Comparison of ENCODE assay signal across 12 cellular contexts in genomic region chr20:953742-954141, GRCh38.
A peak's percentile ranks its signal among the peaks of the same experiment; 100 is the strongest.
DNase-seq lines count a peak whose midpoint lies in the region; ATAC-seq and TF ChIP-seq lines count a peak whose summit lies in the region.
"Had no signal": no experiment of that assay in that cellular context is flagged by ENCODE, and none has a peak within 500 bp of the region (broad histone marks: within the 10 kb centered on the region; RNA-seq: fewer than 3 reads in every experiment).

No MANE protein-coding gene starts in this region.

- POLR2A ChIA-PET in AG04449 (lab: Yijun Ruan, JAX) = no interaction called here

- TF ChIP-seq CTCF in AG04449 (IDR thresholded peaks at IDR 0.05; ENCODE audit: insufficient read depth, low read length, missing control alignments) = peak; percentile 44

- ATAC-seq in SK-N-SH treated with all-trans-retinoic acid at 6 μM for 48 hours = peak; percentile 45; the same call in 2 of the 3 replicates
- ATAC-seq in GM19023 (IDR thresholded peaks at IDR 0.05; ENCODE audit: unreplicated experiment) = no peak
- no peak for ATAC-seq in GM21576 (IDR thresholded peaks at IDR 0.05; ENCODE audit: unreplicated experiment)
- ATAC-seq in GM18909 (IDR thresholded peaks at IDR 0.05; ENCODE audit: poor library complexity, unreplicated experiment) = no peak
- ATAC-seq: natural killer cell, upper lobe of right lung had no signal

- DNase-seq in AG04449 (ENCODE audit: low read depth, low spot score) (no peak), GM04504 (ENCODE audit: low read depth) (peak; percentile 6), islet precursor cell (peak; percentile 67), NCI-H128 (lab: John Stamatoyannopoulos, UW; ENCODE audit: unreplicated experiment) (no peak)
- DNase-seq: central memory CD4-positive, alpha-beta T cell; DMS79 treated with DMSO at 0.1 percent for 48 hours; natural killer cell; upper lobe of right lung had no signal

- no peak overlapping the region for H3K4me3 ChIP-seq in AG04449 (ENCODE audit: low read depth, low read length)
- H3K4me3 ChIP-seq: upper lobe of right lung had no signal

- CTCF ChIA-PET in AG04449 (lab: Yijun Ruan, JAX) = interaction anchor here (1.1 to 8.6 kb wide), 2 partner anchors 9 to 136 kb away, joined by 3 to 355 read pairs; no protein-coding TSS in a partner anchor

TF ChIP-seq in SK-N-SH treated with all-trans-retinoic acid at 6 μM for 48 hours, 23 proteins besides CTCF, POLR2A, EP300 and RAD21:
- no peak for TF ChIP-seq ZNF8 (CRISPR knock-in tag; IDR thresholded peaks at IDR 0.05)
- TF ChIP-seq CSDC2 (CRISPR knock-in tag; IDR thresholded peaks at IDR 0.05) = no peak
- TF ChIP-seq ARNTL (CRISPR knock-in tag; IDR thresholded peaks at IDR 0.05; ENCODE audit: borderline replicate concordance, low read depth) = no peak
- TF ChIP-seq TOX (CRISPR knock-in tag; IDR thresholded peaks at IDR 0.05; ENCODE audit: borderline replicate concordance) = no peak
- TF ChIP-seq PPARA (CRISPR knock-in tag; IDR thresholded peaks at IDR 0.05; ENCODE audit: borderline replicate concordance) = no peak
- TF ChIP-seq TSHZ2 (CRISPR knock-in tag; IDR thresholded peaks at IDR 0.05) = no peak
- TF ChIP-seq ZNF70 (CRISPR knock-in tag; IDR thresholded peaks at IDR 0.05) = no peak
- TF ChIP-seq ZFP3 (CRISPR knock-in tag; IDR thresholded peaks at IDR 0.05) = no peak
- no peak for TF ChIP-seq SNAI2 (CRISPR knock-in tag; IDR thresholded peaks at IDR 0.05)
- TF ChIP-seq ISL1 (CRISPR knock-in tag; IDR thresholded peaks at IDR 0.05) = no peak
- no peak for TF ChIP-seq ZFP30 (CRISPR knock-in tag; IDR thresholded peaks at IDR 0.05)
- TF ChIP-seq ESRRG (CRISPR knock-in tag; IDR thresholded peaks at IDR 0.05) = no peak
- TF ChIP-seq ZC3H10 (CRISPR knock-in tag; IDR thresholded peaks at IDR 0.05) = no peak
- no peak for TF ChIP-seq OSR1 (CRISPR knock-in tag; IDR thresholded peaks at IDR 0.05)
- no peak for TF ChIP-seq PATZ1 (CRISPR knock-in tag; IDR thresholded peaks at IDR 0.05; ENCODE audit: borderline replicate concordance)
- TF ChIP-seq CREB5 (CRISPR knock-in tag; IDR thresholded peaks at IDR 0.05; ENCODE audit: low read depth) = no peak
- no peak for TF ChIP-seq ZNF565 (CRISPR knock-in tag; conservative IDR thresholded peaks at IDR 0.05; ENCODE audit: low read depth)
- no peak for TF ChIP-seq TCF4 (CRISPR knock-in tag; IDR thresholded peaks at IDR 0.05; ENCODE audit: borderline replicate concordance)
- TF ChIP-seq, protein P1, sequence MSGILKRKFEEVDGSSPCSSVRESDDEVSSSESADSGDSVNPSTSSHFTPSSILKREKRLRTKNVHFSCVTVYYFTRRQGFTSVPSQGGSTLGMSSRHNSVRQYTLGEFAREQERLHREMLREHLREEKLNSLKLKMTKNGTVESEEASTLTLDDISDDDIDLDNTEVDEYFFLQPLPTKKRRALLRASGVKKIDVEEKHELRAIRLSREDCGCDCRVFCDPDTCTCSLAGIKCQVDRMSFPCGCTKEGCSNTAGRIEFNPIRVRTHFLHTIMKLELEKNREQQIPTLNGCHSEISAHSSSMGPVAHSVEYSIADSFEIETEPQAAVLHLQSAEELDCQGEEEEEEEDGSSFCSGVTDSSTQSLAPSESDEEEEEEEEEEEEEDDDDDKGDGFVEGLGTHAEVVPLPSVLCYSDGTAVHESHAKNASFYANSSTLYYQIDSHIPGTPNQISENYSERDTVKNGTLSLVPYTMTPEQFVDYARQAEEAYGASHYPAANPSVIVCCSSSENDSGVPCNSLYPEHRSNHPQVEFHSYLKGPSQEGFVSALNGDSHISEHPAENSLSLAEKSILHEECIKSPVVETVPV (CRISPR knock-in tag; IDR thresholded peaks at IDR 0.05) = no peak

Comparison
In these comparisons a context has a peak if more than half of its experiments do, and no peak if none do; other contexts are left out.
1. DNase-seq: peak in GM04504 (single experiment) and islet precursor cell (single experiment); none in AG04449 (single experiment) and NCI-H128 (single experiment).